ENCODE assay signal across 15 cellular contexts in genomic region chr18:1014496-1014895, GRCh38.
DNase-seq lines count a peak whose midpoint lies in the region; ATAC-seq and TF ChIP-seq lines count a peak whose summit lies in the region.
"Had no signal": no experiment of that assay in that cellular context is flagged by ENCODE, and none has a peak within 500 bp of the region (broad histone marks: within the 10 kb centered on the region; RNA-seq: fewer than 3 reads in every experiment).

No MANE protein-coding gene starts in this region.

- TF ChIP-seq CTCF in cardiac muscle cell (IDR thresholded peaks at IDR 0.05; ENCODE audit: low read depth, low read length): no peak
- TF ChIP-seq CTCF in heart left ventricle (IDR thresholded peaks at IDR 0.05): no peak
- TF ChIP-seq CTCF in fibroblast of the aortic adventitia (IDR thresholded peaks at IDR 0.05; ENCODE audit: insufficient read depth, low read length): no peak
- TF ChIP-seq CTCF in chondrocyte (IDR thresholded peaks at IDR 0.05): no peak

- intact Hi-C loops in heart left ventricle (cut with DNase I): no loop called here

- H3K27me3 Mint-ChIP-seq in chondrocyte (ENCODE audit: low read depth): no peaks in the 10 kb centered on the region

- no peaks in the 10 kb centered on the region for H3K36me3 Mint-ChIP-seq in chondrocyte (ENCODE audit: low read depth)

- H3K4me1 ChIP-seq in cardiac muscle cell (ENCODE audit: low read depth): peaks cover 18% of the 10 kb centered on the region
- peaks cover 0 to 23% (median 3%) of the 10 kb centered on the region in 12 donors for H3K4me1 ChIP-seq in heart left ventricle

- no peak for TF ChIP-seq POLR2A in heart left ventricle (IDR thresholded peaks at IDR 0.05)

- WGBS in heart left ventricle, 4 donors: 30 to 41% (median 33%) methylated on average over 6 of the region's 6 CpGs

- H3K4me1 Mint-ChIP-seq in chondrocyte (ENCODE audit: low read depth): peaks cover 77% of the 10 kb centered on the region

- ATAC-seq in heart left ventricle: no peak
- no peak for ATAC-seq in HG02981 (IDR thresholded peaks at IDR 0.05; ENCODE audit: unreplicated experiment)
- no peak for ATAC-seq in HG03097 (IDR thresholded peaks at IDR 0.05; ENCODE audit: low FRiP score, unreplicated experiment)
- ATAC-seq: activated CD8-positive, alpha-beta T cell treated with anti-CD3 and anti-CD28 coated beads for 36 hours had no signal

- H3K9me3 Mint-ChIP-seq in chondrocyte (ENCODE audit: low read depth): no peaks in the 10 kb centered on the region
- H3K9me3 Mint-ChIP-seq: activated CD8-positive, alpha-beta T cell treated with anti-CD3 and anti-CD28 coated beads for 36 hours had no signal

- H3K27me3 ChIP-seq in cardiac muscle cell (no peaks in the 10 kb centered on the region), heart left ventricle (peaks cover 0 to 7% (median 0%) of the 10 kb centered on the region in 9 donors)
- H3K27me3 ChIP-seq: brain microvascular endothelial cell, tibial nerve had no signal

- H3K36me3 ChIP-seq in cardiac muscle cell: no peaks in the 10 kb centered on the region
- H3K36me3 ChIP-seq in heart left ventricle: no peaks in the 10 kb centered on the region
- H3K36me3 ChIP-seq: brain microvascular endothelial cell, tibial nerve had no signal

- H3K4me3 Mint-ChIP-seq in chondrocyte (ENCODE audit: unreplicated experiment): no peak overlapping the region
- H3K4me3 Mint-ChIP-seq: activated CD8-positive, alpha-beta T cell treated with anti-CD3 and anti-CD28 coated beads for 36 hours had no signal

- DNase-seq in cardiac muscle cell (ENCODE audit: low read depth in 1 of 2, low spot score in 1 of 2) (peak in 1 of 2 donors; percentile 35), heart left ventricle (no peak), NCI-H2171 (lab: John Stamatoyannopoulos, UW) (peak; percentile 79), fibroblast of the aortic adventitia (ENCODE audit: low read depth) (peak; percentile 58), kidney glomerular epithelial cell (lab: John Stamatoyannopoulos, UW) (no peak), chondrocyte (ENCODE audit: low spot score) (no peak)
- DNase-seq: activated CD8-positive, alpha-beta T cell treated with anti-CD3 and anti-CD28 coated beads for 36 hours; brain microvascular endothelial cell; Karpas-422; stimulated activated CD4-positive, alpha-beta T cell treated with anti-CD3 and anti-CD28 coated beads, Interleukin-1b, Interleukin-23, amount 100 ng/mL, for 48 hours; stimulated activated CD8-positive, alpha-beta memory T cell treated with anti-CD3 and anti-CD28 coated beads, Interleukin-4, amount 100 ng/mL, for 48 hours had no signal

- no peak overlapping the region for H3K27ac Mint-ChIP-seq in chondrocyte (ENCODE audit: unreplicated experiment)
- H3K27ac Mint-ChIP-seq: activated CD8-positive, alpha-beta T cell treated with anti-CD3 and anti-CD28 coated beads for 36 hours had no signal

- no peak overlapping the region for H3K4me3 ChIP-seq in cardiac muscle cell
- no peak overlapping the region for H3K4me3 ChIP-seq in heart left ventricle
- H3K4me3 ChIP-seq in fibroblast of the aortic adventitia (ENCODE audit: low read depth, low read length): no peak overlapping the region
- H3K4me3 ChIP-seq: tibial nerve had no signal

- peak overlapping the region; percentile 47 for H3K27ac ChIP-seq in cardiac muscle cell
- H3K27ac ChIP-seq in heart left ventricle: no peak overlapping the region
- H3K27ac ChIP-seq: brain microvascular endothelial cell, RWPE1, tibial nerve had no signal

- H3K9me3 ChIP-seq in cardiac muscle cell (ENCODE audit: low read depth): no peaks in the 10 kb centered on the region
- H3K9me3 ChIP-seq in heart left ventricle: no peaks in the 10 kb centered on the region
- H3K9me3 ChIP-seq: tibial nerve had no signal

Comparison
In these comparisons a context has a peak if more than half of its experiments do, and no peak if none do; other contexts are left out.
1. DNase-seq: peak in NCI-H2171 (single experiment) and fibroblast of the aortic adventitia (single experiment); none in heart left ventricle (0 of 5), kidney glomerular epithelial cell (single experiment) and chondrocyte (single experiment).